ENCODE assay signal across 8 cellular contexts in the genomic region with DNA sequence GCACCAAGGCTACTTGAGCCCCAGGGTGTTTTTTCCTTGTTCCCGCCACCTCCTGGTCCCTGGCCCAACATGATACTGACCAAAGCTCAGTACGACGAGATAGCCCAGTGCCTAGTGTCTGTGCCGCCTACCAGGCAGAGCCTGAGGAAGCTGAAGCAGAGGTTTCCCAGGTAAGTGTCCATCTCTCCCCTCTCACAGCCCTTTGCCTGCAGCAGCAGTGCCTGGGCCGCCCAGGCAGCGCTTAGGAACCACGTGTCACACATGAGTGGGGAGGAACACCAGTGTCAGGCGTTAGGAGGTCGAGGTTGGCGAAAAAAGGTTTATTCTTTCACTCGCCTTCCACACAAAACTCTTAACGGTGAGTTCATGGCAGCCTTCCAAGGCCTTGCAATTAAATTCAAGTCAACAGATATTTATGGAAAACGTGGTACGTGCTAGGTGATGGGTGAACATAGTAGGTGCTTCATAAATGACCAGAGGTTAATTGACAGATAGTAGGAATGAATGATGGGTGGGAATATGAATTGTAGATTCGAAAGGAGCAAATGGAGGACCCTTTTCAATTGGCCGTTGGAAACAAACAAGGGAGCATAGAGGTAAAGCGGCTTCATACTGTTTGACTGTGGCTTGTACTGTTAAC. TPM values are rescaled to one million over a fixed set of nuclear protein-coding genes. Genes with fewer than 3 reads are reported as not detected.
A peak's percentile ranks its signal among the peaks of the same experiment; 100 is the strongest.
DNase-seq lines count a peak whose midpoint lies in the region; ATAC-seq, FAIRE-seq and TF ChIP-seq lines count a peak whose summit lies in the region.

No MANE protein-coding gene starts in this region.

- H3K27me3 ChIP-seq in CD4-positive, alpha-beta memory T cell (ENCODE audit: insufficient read depth, low read length) = no peaks in the 10 kb centered on the region
- no peaks in the 10 kb centered on the region for H3K27me3 ChIP-seq in pancreas

- H3K4me1 Mint-ChIP-seq in CD4-positive, alpha-beta memory T cell = peaks cover 14 to 27% (median 21%) of the 10 kb centered on the region in 4 donors
- peaks cover 25% of the 10 kb centered on the region for H3K4me1 Mint-ChIP-seq in activated CD4-positive, alpha-beta memory T cell treated with anti-CD3 and anti-CD28 coated beads for 36 hours (ENCODE audit: low read depth)

- H3K36me3 ChIP-seq in CD4-positive, alpha-beta memory T cell (ENCODE audit: insufficient read depth, low read length) = no peaks in the 10 kb centered on the region
- no peaks in the 10 kb centered on the region for H3K36me3 ChIP-seq in pancreas

- CTCF ChIA-PET in CD4-positive, alpha-beta memory T cell (lab: Charles Lee; ENCODE audit: partially characterized antibody) = interaction anchor here (1.9 kb wide), 1 partner anchor 10 kb away, joined by 5 read pairs; no protein-coding TSS in a partner anchor
- CTCF ChIA-PET in activated CD4-positive, alpha-beta memory T cell treated with anti-CD3 and anti-CD28 coated beads for 36 hours (lab: Charles Lee) = interaction anchor here (0.8 kb wide), 1 partner anchor 10 kb away, joined by 3 read pairs; no protein-coding TSS in a partner anchor

- peak in 1 of 5 donors; percentile 40 for DNase-seq in CD4-positive, alpha-beta memory T cell
- peak; percentile 42 for DNase-seq in activated CD4-positive, alpha-beta memory T cell treated with anti-CD3 and anti-CD28 coated beads for 36 hours
- DNase-seq in foreskin fibroblast (peak; percentile 9 to 54), pancreas (peak in 4 of 6 donors; percentile 25 to 69 (median 49))
- DNase-seq in stimulated activated naive CD4-positive, alpha-beta T cell treated with Interleukin-2 at 50 U/mL for 16 hours (lab: John Stamatoyannopoulos, UW) = no peak

- H3K4me3 Mint-ChIP-seq in CD4-positive, alpha-beta memory T cell = peak overlapping the region; percentile 89 to 94 (median 93)
- peak overlapping the region; percentile 79 for H3K4me3 Mint-ChIP-seq in activated CD4-positive, alpha-beta memory T cell treated with anti-CD3 and anti-CD28 coated beads for 36 hours

- POLR2A ChIA-PET in CD4-positive, alpha-beta memory T cell (lab: Charles Lee; ENCODE audit: partially characterized antibody) = interaction anchor here (0.8 to 1.0 kb wide), 3 partner anchors 9 to 1610 kb away, joined by 3 to 5 read pairs (median 3); a partner anchor contains a TSS
- POLR2A ChIA-PET in activated CD4-positive, alpha-beta memory T cell treated with anti-CD3 and anti-CD28 coated beads for 36 hours (lab: Charles Lee) = no interaction called here

- H3K27ac Mint-ChIP-seq in CD4-positive, alpha-beta memory T cell = peak overlapping the region in 6 of 7 donors; percentile 91 to 98 (median 95)
- no peak overlapping the region for H3K27ac Mint-ChIP-seq in activated CD4-positive, alpha-beta memory T cell treated with anti-CD3 and anti-CD28 coated beads for 36 hours

- 33 to 34% methylated on average over 17 of the region's 17 CpGs for WGBS in pancreas, 2 donors

- H3K4me1 ChIP-seq in CD4-positive, alpha-beta memory T cell (ENCODE audit: insufficient read depth, low read length) = peaks cover 10% of the 10 kb centered on the region
- peaks cover 0 to 6% (median 0%) of the 10 kb centered on the region in 3 donors for H3K4me1 ChIP-seq in pancreas

- H3K9me3 Mint-ChIP-seq in CD4-positive, alpha-beta memory T cell = peaks cover 0 to 2% (median 0%) of the 10 kb centered on the region in 8 donors
- no peaks in the 10 kb centered on the region for H3K9me3 Mint-ChIP-seq in activated CD4-positive, alpha-beta memory T cell treated with anti-CD3 and anti-CD28 coated beads for 36 hours

- TF ChIP-seq CTCF in foreskin fibroblast (IDR thresholded peaks at IDR 0.05; ENCODE audit: low read depth, low read length) (no peak), pancreas (IDR thresholded peaks at IDR 0.05) (no peak)

- intact Hi-C loops in CD4-positive, alpha-beta memory T cell (cut with micrococcal nuclease) = loop anchor here (1.0 kb wide), 1 partner anchor 1034 kb away; a partner anchor contains a TSS
- intact Hi-C loops in activated CD4-positive, alpha-beta memory T cell treated with anti-CD3 and anti-CD28 coated beads for 36 hours (cut with micrococcal nuclease) = loop anchor here (2.0 to 5.0 kb wide), 2 partner anchors 519 to 1033 kb away; a partner anchor contains a TSS
- intact Hi-C loops in pancreas (cut with DNase I) = no loop called here

- peak overlapping the region; percentile 78 for H3K27ac ChIP-seq in CD4-positive, alpha-beta memory T cell (ENCODE audit: low read depth, low read length)
- peak overlapping the region; percentile 72 to 82 (median 76) for H3K27ac ChIP-seq in pancreas

- no peak for FAIRE-seq in pancreas (lab: Jason Lieb, UNC)

- peak overlapping the region; percentile 86 to 96 for H3K4me3 ChIP-seq in CD4-positive, alpha-beta memory T cell (ENCODE audit: low read length in 2 of 2)
- H3K4me3 ChIP-seq in foreskin fibroblast (ENCODE audit: low read depth in 1 of 2, low read length in 2 of 2) = peak overlapping the region; percentile 85 to 89
- H3K4me3 ChIP-seq in pancreas = peak overlapping the region; percentile 52 to 75 (median 60)

- ATAC-seq in GM19372 (IDR thresholded peaks at IDR 0.05; ENCODE audit: low read depth, unreplicated experiment) = peak; percentile 33
- ATAC-seq in HG03521 (IDR thresholded peaks at IDR 0.05; ENCODE audit: unreplicated experiment) = peak; percentile 11
- peak; percentile 44 to 72 (median 65) for ATAC-seq in pancreas
- ATAC-seq in HG02970 (IDR thresholded peaks at IDR 0.05; ENCODE audit: low FRiP score, unreplicated experiment) = no peak

- H3K36me3 Mint-ChIP-seq in CD4-positive, alpha-beta memory T cell = peaks cover 0 to 7% of the 10 kb centered on the region in 2 donors
- H3K36me3 Mint-ChIP-seq in activated CD4-positive, alpha-beta memory T cell treated with anti-CD3 and anti-CD28 coated beads for 36 hours = peaks cover 3% of the 10 kb centered on the region

- H3K9me3 ChIP-seq in CD4-positive, alpha-beta memory T cell (ENCODE audit: control insufficient read depth in 1 of 2, low read length in 2 of 2) = no peaks in the 10 kb centered on the region
- H3K9me3 ChIP-seq in pancreas = no peaks in the 10 kb centered on the region

- no peaks in the 10 kb centered on the region for H3K27me3 Mint-ChIP-seq in CD4-positive, alpha-beta memory T cell
- no peaks in the 10 kb centered on the region for H3K27me3 Mint-ChIP-seq in activated CD4-positive, alpha-beta memory T cell treated with anti-CD3 and anti-CD28 coated beads for 36 hours

RNA-seq across cellular contexts. Expression of a gene that starts 0.5 kb away (rescaled TPM):
- total RNA-seq in CD4-positive, alpha-beta memory T cell = 1 to 10 TPM; 7.7 to 8.0 TPM
- 1 to 10 TPM; 5.0 to 7.4 TPM for polyA plus RNA-seq in CD4-positive, alpha-beta memory T cell
- 10 to 100 TPM in 1 of 2 experiments, 1 to 10 TPM in 1; 7.5 to 12.9 TPM for total RNA-seq in activated CD4-positive, alpha-beta memory T cell treated with anti-CD3 and anti-CD28 coated beads for 36 hours
- 1 to 10 TPM; 2.9 to 6.1 (median 4.1) TPM for total RNA-seq in pancreas
- polyA plus RNA-seq in pancreas = 1 to 10 TPM; 2.0 to 3.2 TPM

Comparison
In these comparisons a context has a peak if more than half of its experiments do, and no peak if none do; other contexts are left out.
1. intact Hi-C loops: an anchor here in CD4-positive, alpha-beta memory T cell (1.0 kb wide) and activated CD4-positive, alpha-beta memory T cell treated with anti-CD3 and anti-CD28 coated beads for 36 hours (2.0 to 5.0 kb wide); none called in pancreas.